Comparison of ENCODE assay signal across 10 cellular contexts in the genomic region with DNA sequence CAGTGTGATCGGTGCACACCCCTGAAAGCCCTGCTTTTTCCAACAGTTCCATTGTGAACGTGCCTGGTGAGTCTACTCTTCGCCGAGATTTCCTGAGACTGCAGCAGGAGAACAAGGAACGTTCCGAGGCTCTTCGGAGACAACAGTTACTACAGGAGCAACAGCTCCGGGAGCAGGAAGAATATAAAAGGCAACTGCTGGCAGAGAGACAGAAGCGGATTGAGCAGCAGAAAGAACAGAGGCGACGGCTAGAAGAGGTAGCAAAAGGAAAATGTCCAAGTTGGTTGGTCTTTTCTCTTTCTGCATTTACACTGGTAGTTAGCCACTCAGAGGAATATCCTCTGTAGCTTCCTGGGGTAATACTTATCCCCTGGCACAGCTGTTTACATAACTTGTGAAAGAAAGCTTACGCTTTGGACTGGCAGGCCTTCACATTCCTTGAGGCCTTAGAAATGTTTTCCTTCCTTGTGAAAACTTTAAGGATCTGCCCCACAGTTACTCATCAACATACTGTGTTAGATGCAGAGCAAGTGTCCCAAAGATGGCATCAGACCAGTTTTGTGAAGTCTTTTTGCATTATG.
DNase-seq lines count a peak whose midpoint lies in the region; ATAC-seq and TF ChIP-seq lines count a peak whose summit lies in the region.
"Had no signal": no experiment of that assay in that cellular context is flagged by ENCODE, and none has a peak within 500 bp of the region (broad histone marks: within the 10 kb centered on the region; RNA-seq: fewer than 3 reads in every experiment).

No MANE protein-coding gene starts in this region.

- H3K27me3 ChIP-seq in MG63 (no peaks in the 10 kb centered on the region), layer of hippocampus (ENCODE audit: control insufficient read depth, insufficient read depth, low read length) (no peaks in the 10 kb centered on the region)

- no peaks in the 10 kb centered on the region for H3K9me3 ChIP-seq in MG63

- ATAC-seq in HG02642 (IDR thresholded peaks at IDR 0.05; ENCODE audit: poor library complexity, unreplicated experiment) = no peak

- peak overlapping the region; percentile 60 for H3K27ac ChIP-seq in layer of hippocampus (ENCODE audit: low read depth, low read length)
- peak overlapping the region; percentile 30 for H3K27ac ChIP-seq in temporal lobe (ENCODE audit: low read depth, low read length)

- peak; percentile 73 for DNase-seq in MG63
- peak; percentile 62 for DNase-seq in choroid plexus epithelial cell (ENCODE audit: low read depth)
- no peak for DNase-seq in activated effector memory CD4-positive, alpha-beta T cell treated with Interleukin-2 at 50 U/mL for 16 hours
- DNase-seq in NCI-H526 treated with DMSO at 0.1 percent for 48 hours (lab: John Stamatoyannopoulos, UW) = no peak
- DNase-seq: activated B cell treated with CpG ODN at 0.5 μM for 24 hours, NCI-H510A treated with DMSO at 0.1 percent for 48 hours, SIG-M5 had no signal

- H3K4me3 ChIP-seq in MG63 (no peak overlapping the region), choroid plexus epithelial cell (ENCODE audit: low read depth, low read length) (no peak overlapping the region)

- H3K36me3 ChIP-seq in MG63 = peaks cover 52% of the 10 kb centered on the region

- no peak for TF ChIP-seq CTCF in choroid plexus epithelial cell (conservative IDR thresholded peaks at IDR 0.05; ENCODE audit: low read depth, low read length)

Comparison
In these comparisons a context has a peak if more than half of its experiments do, and no peak if none do; other contexts are left out.
1. DNase-seq: peak in MG63 (single experiment) and choroid plexus epithelial cell (single experiment); none in activated effector memory CD4-positive, alpha-beta T cell treated with Interleukin-2 at 50 U/mL for 16 hours (single experiment) and NCI-H526 treated with DMSO at 0.1 percent for 48 hours (single experiment).